Comparison of ENCODE assay signal across 8 cellular contexts in the genomic region with DNA sequence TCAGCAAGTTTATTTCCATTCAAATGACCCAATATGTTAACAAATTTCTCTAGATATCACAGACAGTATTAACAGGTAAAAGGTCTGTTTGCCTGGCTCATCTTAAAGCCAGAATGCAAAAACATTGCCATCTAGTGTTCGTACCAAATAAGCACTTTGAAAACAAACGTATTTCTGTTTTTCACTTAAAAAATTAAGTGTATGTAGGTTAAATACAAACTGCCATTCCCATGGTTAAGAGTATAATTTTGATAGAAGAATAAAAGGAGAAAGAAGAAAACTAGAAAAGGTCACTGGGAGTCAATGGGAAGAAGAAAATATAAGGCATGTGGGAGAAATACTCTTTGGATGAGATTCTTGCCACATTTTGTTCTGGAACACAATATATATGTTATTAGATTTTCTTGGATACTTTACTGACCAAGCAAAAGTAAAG.
DNase-seq lines count a peak whose midpoint lies in the region; ATAC-seq lines count a peak whose summit lies in the region.

No MANE protein-coding gene starts in this region.

- ATAC-seq in HG02970 (IDR thresholded peaks at IDR 0.05; ENCODE audit: low FRiP score, unreplicated experiment) (no peak), HG03159 (IDR thresholded peaks at IDR 0.05; ENCODE audit: unreplicated experiment) (no peak), GM21786 (IDR thresholded peaks at IDR 0.05; ENCODE audit: unreplicated experiment) (no peak)

- peak; percentile 4 for DNase-seq in GM03348 (ENCODE audit: low spot score)
- DNase-seq in NAMALWA (ENCODE audit: low spot score), result peak; percentile 62
- DNase-seq in SW480 (ENCODE audit: low spot score), result peak; percentile 65
- DNase-seq in iris pigment epithelial cell (ENCODE audit: low read depth), result peak; percentile 43
- no peak for DNase-seq in T-helper 9 cell
